In the genomic region with DNA sequence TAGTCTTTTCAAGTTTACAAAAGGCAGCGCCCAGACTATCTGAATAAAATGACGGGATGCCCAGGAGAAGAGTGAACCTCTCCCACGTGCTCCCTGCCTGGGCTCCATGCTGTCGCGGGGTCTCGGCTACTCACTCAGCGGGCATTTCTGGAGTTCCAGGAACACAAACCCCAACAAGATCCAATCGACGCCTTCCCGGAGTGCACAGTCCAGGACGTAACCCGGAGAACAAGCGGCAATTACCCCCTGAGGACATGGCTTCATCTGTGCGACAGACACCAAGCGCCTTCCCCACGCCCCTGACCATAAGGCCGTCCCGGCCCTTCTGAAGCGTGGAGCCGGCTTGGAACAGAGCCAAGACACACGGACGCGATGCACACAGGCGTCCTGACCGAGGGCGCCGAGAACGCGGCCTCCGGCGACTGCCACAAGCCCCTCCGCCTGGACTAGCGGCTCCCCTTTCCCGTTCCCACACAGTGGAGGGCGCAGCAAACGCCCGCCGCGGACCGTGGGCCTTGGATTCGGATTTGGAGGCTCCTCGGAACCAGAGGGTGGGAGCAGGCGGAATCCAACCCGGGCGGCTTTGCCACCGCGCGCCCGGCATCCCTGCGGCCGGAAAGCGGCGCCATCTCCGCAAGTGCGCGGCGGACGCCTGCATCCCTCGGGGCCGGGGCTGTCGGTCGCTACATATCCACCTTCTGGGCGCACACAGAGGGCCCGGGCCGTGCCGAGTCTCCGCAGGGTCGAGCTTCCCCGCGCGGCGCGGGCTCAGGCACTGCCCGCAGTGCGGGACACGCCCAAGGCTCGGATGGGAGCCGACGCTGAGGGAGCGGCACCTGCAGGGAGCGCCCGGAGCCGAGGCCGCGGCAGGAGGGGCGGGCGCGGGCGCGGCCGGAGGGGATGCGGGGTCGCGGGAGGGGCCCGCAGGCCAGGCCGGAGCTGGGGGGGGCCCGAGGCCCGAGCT, we compare ENCODE assay signal across 8 cellular contexts. TPM values are rescaled to one million over a fixed set of nuclear protein-coding genes. Genes with fewer than 3 reads are reported as not detected.
DNase-seq lines count a peak whose midpoint lies in the region; ATAC-seq and TF ChIP-seq lines count a peak whose summit lies in the region.

No MANE protein-coding gene starts in this region.

- no peaks in the 10 kb centered on the region for H3K9me3 Mint-ChIP-seq in activated naive CD4-positive, alpha-beta T cell treated with anti-CD3 and anti-CD28 coated beads, Interleukin-2, amount 50 U/mL, for 72 hours

- H3K4me3 ChIP-seq in BE2C (ENCODE audit: low read depth, low read length) = peak overlapping the region; percentile 82
- H3K4me3 ChIP-seq in PC-9 = peak overlapping the region; percentile 79
- H3K4me3 ChIP-seq in heart right ventricle = peak overlapping the region; percentile 69 to 91 (median 80)

- ATAC-seq in GM18909 (IDR thresholded peaks at IDR 0.05; ENCODE audit: poor library complexity, unreplicated experiment) = peak; percentile 30
- ATAC-seq in HG03159 (IDR thresholded peaks at IDR 0.05; ENCODE audit: unreplicated experiment) = peak; percentile 30
- peak; percentile 61 to 62 for ATAC-seq in activated naive CD4-positive, alpha-beta T cell treated with anti-CD3 and anti-CD28 coated beads, Interleukin-2, amount 50 U/mL, for 72 hours
- ATAC-seq in heart right ventricle = peak in 7 of 8 donors; percentile 9 to 22 (median 19)

- H3K36me3 ChIP-seq in BE2C = peaks cover 7% of the 10 kb centered on the region
- no peaks in the 10 kb centered on the region for H3K36me3 ChIP-seq in PC-9 (ENCODE audit: low read depth)
- no peaks in the 10 kb centered on the region for H3K36me3 ChIP-seq in heart right ventricle

- H3F3A ChIP-seq in PC-9 (ENCODE audit: insufficient read depth, low read depth) = peaks cover 7% of the 10 kb centered on the region; the same call in 1 of the 2 replicates

- H3K27ac ChIP-seq in PC-9 (no peak overlapping the region), heart right ventricle (peak overlapping the region in 9 of 10 donors; percentile 4 to 64 (median 52))

- peak overlapping the region; percentile 74 to 85 for H3K27ac Mint-ChIP-seq in activated naive CD4-positive, alpha-beta T cell treated with anti-CD3 and anti-CD28 coated beads, Interleukin-2, amount 50 U/mL, for 72 hours

- H3K4me1 ChIP-seq in BE2C (no peaks in the 10 kb centered on the region), PC-9 (replicated peaks; ENCODE audit: insufficient read depth) (peaks cover 7% of the 10 kb centered on the region; the same call in 1 of the 2 replicates), heart right ventricle (peaks cover 0 to 21% (median 15%) of the 10 kb centered on the region in 9 donors)

- DNase-seq in BE2C (peak; percentile 91), PC-9 (peak in 1 of 2 experiments; percentile 57), heart right ventricle (peak; percentile 53 to 58), pons (ENCODE audit: low spot score) (peak; percentile 41)
- DNase-seq in activated naive CD4-positive, alpha-beta T cell treated with anti-CD3 and anti-CD28 coated beads, Interleukin-2, amount 50 U/mL, for 72 hours (ENCODE audit: low spot score in 2 of 2) = peak; percentile 54 to 70
- no peak for DNase-seq in effector CD8-positive, alpha-beta T cell (lab: John Stamatoyannopoulos, UW)

- H3K36me3 Mint-ChIP-seq in activated naive CD4-positive, alpha-beta T cell treated with anti-CD3 and anti-CD28 coated beads, Interleukin-2, amount 50 U/mL, for 72 hours = peaks cover 6 to 7% of the 10 kb centered on the region in 2 donors

- 3 to 4% methylated on average over 89 to 97 of the region's 98 CpGs for WGBS in heart right ventricle, 2 donors

- BruUV-seq in PC-9 (replicated peaks; lab: Mats Ljungman, UMichigan) = no TSS peak

- H3K27me3 ChIP-seq in BE2C (no peaks in the 10 kb centered on the region), PC-9 (ENCODE audit: insufficient read depth, low read depth) (peaks cover 10% of the 10 kb centered on the region; the same call in 1 of the 2 replicates), heart right ventricle (peaks cover 0 to 34% (median 0%) of the 10 kb centered on the region in 7 donors)

- peak overlapping the region; percentile 86 for H2AFZ ChIP-seq in PC-9

- no peaks in the 10 kb centered on the region for H3K9me3 ChIP-seq in BE2C
- H3K9me3 ChIP-seq in PC-9 (ENCODE audit: insufficient read depth, low read depth) = no peaks in the 10 kb centered on the region; the same call in 1 of the 2 replicates
- peaks cover 0 to 2% (median 0%) of the 10 kb centered on the region in 11 donors for H3K9me3 ChIP-seq in heart right ventricle

- POLR2A ChIA-PET in PC-9 (lab: Charles Lee; ENCODE audit: unreplicated experiment) = no interaction called here

- H3K4me2 ChIP-seq in PC-9 = peak overlapping the region; percentile 97

- no peaks in the 10 kb centered on the region for H3K79me2 ChIP-seq in PC-9 (ENCODE audit: low read depth)

- no peak; the same call in 1 of the 2 replicates for TF ChIP-seq CTCF in BE2C (IDR thresholded peaks at IDR 0.05; ENCODE audit: low read depth, low read length)
- TF ChIP-seq CTCF in PC-9 (conservative IDR thresholded peaks at IDR 0.05) = no peak; the same call in 1 of the 2 replicates
- peak in 2 of 9 donors; percentile 23 to 25 for TF ChIP-seq CTCF in heart right ventricle (IDR thresholded peaks at IDR 0.05)

- intact Hi-C loops in PC-9 (cut with micrococcal nuclease; ENCODE audit: unreplicated experiment) = loop anchor here (2.0 kb wide), 1 partner anchor 89 kb away; the partner anchor contains the start of gene CCNF
- intact Hi-C loops in heart right ventricle (cut with DNase I) = loop anchor here in 9 of 10 donors (2.0 to 10.0 kb wide), 11 partner anchors 65 to 163 kb away; partner anchors contain the start of gene CCNF (in 2 of the 9)

- CTCF ChIA-PET in PC-9 (lab: Charles Lee) = interaction anchor here (0.6 to 0.7 kb wide), 2 partner anchors 69 to 87 kb away, joined by 4 read pairs; no protein-coding TSS in a partner anchor

- no peaks in the 10 kb centered on the region for H3K9me2 ChIP-seq in PC-9 (ENCODE audit: insufficient read depth)

- no peaks in the 10 kb centered on the region for H4K20me1 ChIP-seq in PC-9 (ENCODE audit: insufficient read depth)

RNA-seq across cellular contexts. Expression of gene ABCA3, which starts 0.7 kb away (rescaled TPM):
- polyA plus RNA-seq in BE2C (2012; ENCODE audit: insufficient read depth, insufficient read length, low read depth) = 40.4 TPM
- total RNA-seq in PC-9 (2021) = 6.2 and 8.0 TPM in 2 replicates
- total RNA-seq in activated naive CD4-positive, alpha-beta T cell treated with anti-CD3 and anti-CD28 coated beads, Interleukin-2, amount 50 U/mL, for 72 hours = 1 to 10 TPM; 1.6 to 9.1 TPM
- total RNA-seq in heart right ventricle = 10 to 100 TPM in 3 of 10 donors, 1 to 10 TPM in 7; 7.7 to 12.5 (median 9.4) TPM
- 1 to 10 TPM; 4.9 to 5.3 TPM for polyA plus RNA-seq in heart right ventricle
